In genomic region chr10:98474628-98475027, GRCh38 we compare ENCODE assay signal across 18 cellular contexts. TPM values are rescaled to one million over a fixed set of nuclear protein-coding genes. Genes with fewer than 3 reads are reported as not detected.
A peak's percentile ranks its signal among the peaks of the same experiment; 100 is the strongest.
DNase-seq lines count a peak whose midpoint lies in the region; ATAC-seq and TF ChIP-seq lines count a peak whose summit lies in the region.
"Had no signal": no experiment of that assay in that cellular context is flagged by ENCODE, and none has a peak within 500 bp of the region (broad histone marks: within the 10 kb centered on the region; RNA-seq: fewer than 3 reads in every experiment).

No MANE protein-coding gene starts in this region.

- TF ChIP-seq CTCF in foreskin keratinocyte (conservative IDR thresholded peaks at IDR 0.05), result no peak

- H3K27ac ChIP-seq in foreskin keratinocyte, result no peak overlapping the region
- H3K27ac ChIP-seq: adrenal gland had no signal

- no peaks in the 10 kb centered on the region for H3K4me1 ChIP-seq in foreskin keratinocyte
- H3K4me1 ChIP-seq: adrenal gland had no signal

- peaks cover 12% of the 10 kb centered on the region for H3K27me3 ChIP-seq in foreskin keratinocyte
- H3K27me3 ChIP-seq: adrenal gland had no signal

- peak; percentile 18 for DNase-seq in CD1c-positive myeloid dendritic cell (ENCODE audit: extremely low spot score)
- DNase-seq in DMS79 (lab: John Stamatoyannopoulos, UW), result no peak
- no peak for DNase-seq in foreskin keratinocyte
- DNase-seq in NCI-H1930 (lab: John Stamatoyannopoulos, UW), result no peak
- DNase-seq in activated effector memory CD4-positive, alpha-beta T cell treated with anti-CD3 and anti-CD28 coated beads, Interleukin-2, amount 50 U/mL, for 16 hours, result no peak
- DNase-seq: activated CD4-positive, alpha-beta T cell treated with anti-CD3 and anti-CD28 coated beads for 36 hours; adrenal gland; erythroblast; GF-D8; NCI-H2029 treated with DMSO at 0.1 percent for 48 hours; NCI-H774; posterior cingulate gyrus; substantia nigra; T-helper 2 cell had no signal

- ATAC-seq in GM19438 (IDR thresholded peaks at IDR 0.05; ENCODE audit: low read depth, unreplicated experiment) (peak; percentile 83), HG02759 (IDR thresholded peaks at IDR 0.05; ENCODE audit: unreplicated experiment) (peak; percentile 70), HG03442 (IDR thresholded peaks at IDR 0.05; ENCODE audit: unreplicated experiment) (peak; percentile 62), foreskin keratinocyte (no peak)
- ATAC-seq: activated CD4-positive, alpha-beta T cell treated with anti-CD3 and anti-CD28 coated beads for 36 hours; HCT116 had no signal

RNA-seq across cellular contexts. Expression of gene HPS1, which starts 27.9 kb away (rescaled TPM):
- total RNA-seq in foreskin keratinocyte, result 36.4 and 39.0 TPM in 2 replicates
- 37.8 and 41.7 TPM in 2 replicates for polyA plus RNA-seq in foreskin keratinocyte

RNA-seq across cellular contexts. Expression of gene PYROXD2, which starts 59.6 kb away (rescaled TPM):
- 3.3 and 5.6 TPM in 2 replicates for total RNA-seq in foreskin keratinocyte
- 2.1 and 6.2 TPM in 2 replicates for polyA plus RNA-seq in foreskin keratinocyte
